In genomic region chr11:64561984-64562722, GRCh38 we compare ENCODE assay signal across 36 cellular contexts. TPM values are rescaled to one million over a fixed set of nuclear protein-coding genes. Genes with fewer than 3 reads are reported as not detected.
"Had no signal": no experiment of that assay in that cellular context is flagged by ENCODE, and none has a peak within 500 bp of the region (broad histone marks: within the 10 kb centered on the region; RNA-seq: fewer than 3 reads in every experiment).

No MANE protein-coding gene starts in this region.

- H3K27ac Mint-ChIP-seq: activated CD4-positive, alpha-beta memory T cell treated with anti-CD3 and anti-CD28 coated beads, Interleukin-2, amount 10 ng/mL, durations not matched to agents 7 days and 5 days; activated CD8-positive, alpha-beta memory T cell treated with anti-CD3 and anti-CD28 coated beads, Interleukin-2, amount 10 ng/mL, durations not matched to agents 7 days and 5 days; activated naive CD8-positive, alpha-beta T cell treated with anti-CD3 and anti-CD28 coated beads for 36 hours had no signal

- H3K36me3 ChIP-seq: ascending aorta, cardiac muscle cell, MG63, WERI-Rb-1 had no signal

- H3K27ac ChIP-seq: ascending aorta, cardiac muscle cell, PC-9, WERI-Rb-1 had no signal

- H3K4me1 ChIP-seq: ascending aorta had no signal

- ATAC-seq: activated CD8-positive, alpha-beta memory T cell treated with anti-CD3 and anti-CD28 coated beads, Interleukin-2, amount 10 ng/mL, durations not matched to agents 7 days and 5 days had no signal

- H3K27me3 ChIP-seq: ascending aorta, cardiac muscle cell, MG63 had no signal

- H3K9me3 ChIP-seq: ascending aorta, MG63 had no signal

- H2AFZ ChIP-seq: PC-9 had no signal

- H3K36me3 Mint-ChIP-seq: activated CD8-positive, alpha-beta memory T cell treated with anti-CD3 and anti-CD28 coated beads, Interleukin-2, amount 10 ng/mL, durations not matched to agents 7 days and 5 days; activated naive CD8-positive, alpha-beta T cell treated with anti-CD3 and anti-CD28 coated beads for 36 hours had no signal

- H3K4me3 Mint-ChIP-seq: activated CD4-positive, alpha-beta memory T cell treated with anti-CD3 and anti-CD28 coated beads, Interleukin-2, amount 10 ng/mL, durations not matched to agents 7 days and 5 days; activated CD8-positive, alpha-beta memory T cell treated with anti-CD3 and anti-CD28 coated beads, Interleukin-2, amount 10 ng/mL, durations not matched to agents 7 days and 5 days; activated naive CD8-positive, alpha-beta T cell treated with anti-CD3 and anti-CD28 coated beads for 36 hours had no signal

- DNase-seq: activated CD4-positive, alpha-beta memory T cell treated with anti-CD3 and anti-CD28 coated beads, Interleukin-2, amount 10 ng/mL, durations not matched to agents 7 days and 5 days; activated CD4-positive, alpha-beta T cell treated with anti-CD3 and anti-CD28 coated beads for 1 hour; activated CD4-positive, alpha-beta T cell treated with anti-CD3 and anti-CD28 coated beads for 48 hours; activated CD4-positive, CD25-positive, alpha-beta regulatory T cell; activated CD8-positive, alpha-beta memory T cell treated with anti-CD3 and anti-CD28 coated beads for 24 hours; activated CD8-positive, alpha-beta memory T cell treated with anti-CD3 and anti-CD28 coated beads, Interleukin-2, amount 10 ng/mL, durations not matched to agents 7 days and 5 days; activated CD8-positive, alpha-beta memory T cell treated with anti-CD3 and anti-CD28 coated beads, Interleukin-2, amount 50 U/mL, for 48 hours; activated effector memory CD4-positive, alpha-beta T cell treated with anti-CD3 and anti-CD28 coated beads, Interleukin-2, amount 50 U/mL, for 16 hours; activated naive CD4-positive, alpha-beta T cell; activated naive CD4-positive, alpha-beta T cell treated with anti-CD3 and anti-CD28 coated beads, Interleukin-2, amount 50 U/mL, for 16 hours; activated naive CD8-positive, alpha-beta T cell treated with anti-CD3 and anti-CD28 coated beads for 36 hours; activated T-cell treated with anti-CD3 and anti-CD28 coated beads, Interleukin-2, amount 50 U/mL, for 48 hours; amniotic stem cell; Kasumi-1; KG1; MG63; NCI-H1048; NCI-H1105 treated with DMSO at 0.1 percent for 48 hours; NCI-H1436; NCI-H1694; NCI-H1930; NCI-H2081 treated with DMSO at 0.1 percent for 48 hours; NCI-H510A; NCI-H526; NCI-H748 treated with DMSO at 0.1 percent for 48 hours; NK-92 treated with Interleukin-12 subunit alpha and Interleukin-12 subunit beta, amount 100 ng/mL, for 24 hours; PC-9; Right ventricle myocardium superior; SW 1271; T-helper 1 cell; T-helper 2 cell; T-helper 9 cell; WERI-Rb-1 had no signal

- H3K4me3 ChIP-seq: ascending aorta, cardiac muscle cell, MG63, PC-9 had no signal

- H3K4me2 ChIP-seq: PC-9 had no signal

- H3K9me3 Mint-ChIP-seq: activated CD4-positive, alpha-beta memory T cell treated with anti-CD3 and anti-CD28 coated beads, Interleukin-2, amount 10 ng/mL, durations not matched to agents 7 days and 5 days; activated naive CD8-positive, alpha-beta T cell treated with anti-CD3 and anti-CD28 coated beads for 36 hours had no signal

- H3K4me1 Mint-ChIP-seq: activated naive CD8-positive, alpha-beta T cell treated with anti-CD3 and anti-CD28 coated beads for 36 hours had no signal

- H3K27me3 Mint-ChIP-seq: activated CD4-positive, alpha-beta memory T cell treated with anti-CD3 and anti-CD28 coated beads, Interleukin-2, amount 10 ng/mL, durations not matched to agents 7 days and 5 days; activated CD8-positive, alpha-beta memory T cell treated with anti-CD3 and anti-CD28 coated beads, Interleukin-2, amount 10 ng/mL, durations not matched to agents 7 days and 5 days; activated naive CD8-positive, alpha-beta T cell treated with anti-CD3 and anti-CD28 coated beads for 36 hours had no signal

RNA-seq across cellular contexts. Expression of gene SLC22A11, which starts 6.4 kb away (rescaled TPM):
- total RNA-seq: activated CD4-positive, alpha-beta memory T cell treated with anti-CD3 and anti-CD28 coated beads, Interleukin-2, amount 10 ng/mL, durations not matched to agents 7 days and 5 days; activated CD8-positive, alpha-beta memory T cell treated with anti-CD3 and anti-CD28 coated beads, Interleukin-2, amount 10 ng/mL, durations not matched to agents 7 days and 5 days; activated naive CD8-positive, alpha-beta T cell treated with anti-CD3 and anti-CD28 coated beads for 36 hours; ascending aorta; cardiac muscle cell; Right ventricle myocardium superior had no signal

RNA-seq across cellular contexts. Expression of gene SLC22A12, which starts 28.9 kb away (rescaled TPM):
- total RNA-seq: activated CD4-positive, alpha-beta memory T cell treated with anti-CD3 and anti-CD28 coated beads, Interleukin-2, amount 10 ng/mL, durations not matched to agents 7 days and 5 days; activated CD8-positive, alpha-beta memory T cell treated with anti-CD3 and anti-CD28 coated beads, Interleukin-2, amount 10 ng/mL, durations not matched to agents 7 days and 5 days; activated naive CD8-positive, alpha-beta T cell treated with anti-CD3 and anti-CD28 coated beads for 36 hours; ascending aorta; cardiac muscle cell; OCI-LY7; PC-9; Right ventricle myocardium superior had no signal
- polyA plus RNA-seq: cardiac muscle cell had no signal
